In the genomic region with DNA sequence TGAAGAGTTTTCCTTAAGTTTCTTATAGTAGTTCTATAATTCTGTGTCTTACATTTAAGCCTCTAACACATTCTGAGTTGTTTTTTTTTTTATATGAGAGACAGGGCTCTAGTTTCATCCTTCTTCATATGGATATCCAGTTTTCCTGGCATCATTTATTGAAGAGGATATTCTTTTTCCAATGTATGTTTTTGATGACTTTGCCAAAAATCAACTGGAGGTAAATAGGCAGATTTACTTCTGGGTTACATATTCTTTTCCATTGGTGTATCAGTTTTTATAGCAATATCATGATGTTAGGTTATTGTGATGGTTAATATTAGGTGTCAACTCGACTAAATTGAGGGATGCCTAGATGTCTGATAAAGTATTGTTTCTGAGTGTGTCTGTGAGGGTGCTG, we compare ENCODE assay signal across 28 cellular contexts.
"Had no signal": no experiment of that assay in that cellular context is flagged by ENCODE, and none has a peak within 500 bp of the region (broad histone marks: within the 10 kb centered on the region; RNA-seq: fewer than 3 reads in every experiment).

No MANE protein-coding gene starts in this region.

- H3K27ac ChIP-seq: colonic mucosa, coronary artery, dorsolateral prefrontal cortex, epithelial cell of prostate, esophagus muscularis mucosa, esophagus squamous epithelium, foreskin keratinocyte, gastrocnemius medialis, gastroesophageal sphincter, heart left ventricle, heart right ventricle, hepatocyte had no signal

- DNase-seq: colonic mucosa; cortex of kidney; dorsolateral prefrontal cortex; effector CD4-positive, alpha-beta T cell; effector CD8-positive, alpha-beta T cell; effector memory CD4-positive, alpha-beta T cell; effector memory CD8-positive, alpha-beta T cell; endodermal cell; erythroblast; esophagus squamous epithelium; foreskin fibroblast; foreskin keratinocyte; foreskin melanocyte; gastrocnemius medialis; glutamatergic neuron; head of caudate nucleus; heart left ventricle; heart right ventricle had no signal

- FAIRE-seq: colon, endometrium, endothelial cell of umbilical vein, frontal cortex had no signal

- H3K4me1 ChIP-seq: colonic mucosa, esophagus muscularis mucosa, esophagus squamous epithelium, foreskin keratinocyte, gastrocnemius medialis, gastroesophageal sphincter, heart left ventricle, heart right ventricle had no signal

- H3K4me2 ChIP-seq: hepatocyte had no signal

- H3K27me3 ChIP-seq: colonic mucosa, dorsolateral prefrontal cortex, esophagus muscularis mucosa, esophagus squamous epithelium, foreskin keratinocyte, gastrocnemius medialis, gastroesophageal sphincter, heart left ventricle, heart right ventricle, hepatocyte had no signal

- H3K79me2 ChIP-seq: hepatocyte had no signal

- H3K36me3 ChIP-seq: colonic mucosa, esophagus muscularis mucosa, esophagus squamous epithelium, gastrocnemius medialis, gastroesophageal sphincter, heart left ventricle, heart right ventricle had no signal

- H3K4me3 ChIP-seq: colonic mucosa, coronary artery, dorsolateral prefrontal cortex, esophagus muscularis mucosa, esophagus squamous epithelium, gastrocnemius medialis, gastroesophageal sphincter, heart left ventricle, heart right ventricle, hepatocyte had no signal

- H3K9me3 ChIP-seq: colonic mucosa, esophagus muscularis mucosa, esophagus squamous epithelium, gastrocnemius medialis, gastroesophageal sphincter had no signal

- H2AFZ ChIP-seq: hepatocyte had no signal

- ATAC-seq: effector memory CD8-positive, alpha-beta T cell; esophagus mucosa; foreskin keratinocyte; gastrocnemius medialis; gastroesophageal sphincter; heart left ventricle; heart right ventricle had no signal
